In genomic region chr10:123573236-123574147, GRCh38 we compare ENCODE assay signal across 9 cellular contexts.
DNase-seq lines count a peak whose midpoint lies in the region; ATAC-seq, FAIRE-seq and TF ChIP-seq lines count a peak whose summit lies in the region.
"Had no signal": no experiment of that assay in that cellular context is flagged by ENCODE, and none has a peak within 500 bp of the region (broad histone marks: within the 10 kb centered on the region; RNA-seq: fewer than 3 reads in every experiment).

No MANE protein-coding gene starts in this region.

- no peaks in the 10 kb centered on the region for H3K9me3 ChIP-seq in iPS DF 6.9 (ENCODE audit: control insufficient read depth, insufficient read depth, low read length)

- H3K36me3 ChIP-seq in iPS DF 6.9 (ENCODE audit: control insufficient read depth, insufficient read depth, low read length), result no peaks in the 10 kb centered on the region

- H3K4me3 Mint-ChIP-seq in activated T-cell treated with anti-CD3 and anti-CD28 coated beads, Interleukin-2, amount 50 U/mL, for 4 hours, result no peak overlapping the region
- H3K4me3 Mint-ChIP-seq: dendritic cell treated with granulocyte-macrophage colony-stimulating factor and Interleukin-4, amounts not matched to agents 40 ng/mL and 50 ng/mL, for 4 days had no signal

- H3K27ac ChIP-seq in iPS DF 6.9 (ENCODE audit: low read length), result no peak overlapping the region

- peak; percentile 77 for FAIRE-seq in GM18507 (lab: Jason Lieb, UNC)

- H3K4me1 ChIP-seq in iPS DF 6.9 (ENCODE audit: control insufficient read depth, insufficient read depth, low read length), result no peaks in the 10 kb centered on the region

- peaks cover 37% of the 10 kb centered on the region for H3K27me3 Mint-ChIP-seq in activated T-cell treated with anti-CD3 and anti-CD28 coated beads, Interleukin-2, amount 50 U/mL, for 4 hours (ENCODE audit: low read depth)

- H3K4me3 ChIP-seq in AG09309 (ENCODE audit: control insufficient read depth, low read depth, low read length), result no peak overlapping the region
- H3K4me3 ChIP-seq in iPS DF 6.9 (ENCODE audit: low read length), result no peak overlapping the region

- no peaks in the 10 kb centered on the region for H3K9me3 Mint-ChIP-seq in activated T-cell treated with anti-CD3 and anti-CD28 coated beads, Interleukin-2, amount 50 U/mL, for 4 hours
- H3K9me3 Mint-ChIP-seq: dendritic cell treated with granulocyte-macrophage colony-stimulating factor and Interleukin-4, amounts not matched to agents 40 ng/mL and 50 ng/mL, for 4 days had no signal

- H3K4me1 Mint-ChIP-seq in activated T-cell treated with anti-CD3 and anti-CD28 coated beads, Interleukin-2, amount 50 U/mL, for 4 hours (ENCODE audit: low read depth), result no peaks in the 10 kb centered on the region

- no peaks in the 10 kb centered on the region for H3K36me3 Mint-ChIP-seq in activated T-cell treated with anti-CD3 and anti-CD28 coated beads, Interleukin-2, amount 50 U/mL, for 4 hours (ENCODE audit: insufficient read depth)

- DNase-seq in AG09309 (ENCODE audit: low read depth), result no peak
- no peak for DNase-seq in GM18507 (ENCODE audit: extremely low spot score, insufficient read length, low read depth)
- peak; percentile 55 to 89 for DNase-seq in NCI-H526 (lab: John Stamatoyannopoulos, UW)
- peak; percentile 9 for DNase-seq in activated T-cell treated with anti-CD3 and anti-CD28 coated beads, Interleukin-2, amount 50 U/mL, for 4 hours
- DNase-seq in iPS DF 6.9 (ENCODE audit: low read depth, low spot score), result peak; percentile 74
- peak; percentile 4 for DNase-seq in stimulated activated CD8-positive, alpha-beta memory T cell treated with anti-CD3 and anti-CD28 coated beads, Interleukin-15, amount 100 ng/mL, for 24 hours (ENCODE audit: low read depth)
- DNase-seq in NCI-H2081 treated with DMSO at 0.1 percent for 48 hours (lab: John Stamatoyannopoulos, UW), result no peak

- peak in 1 of 2 donors; percentile 59 for ATAC-seq in activated T-cell treated with anti-CD3 and anti-CD28 coated beads, Interleukin-2, amount 50 U/mL, for 4 hours
- ATAC-seq in GM18502 (IDR thresholded peaks at IDR 0.05; ENCODE audit: poor library complexity, unreplicated experiment), result no peak

- WGBS in iPS DF 6.9 (ENCODE audit: insufficient coverage, insufficient read length), result no CpG with 5 or more reads among the region's 9 CpGs

- H3K27me3 ChIP-seq in iPS DF 6.9 (ENCODE audit: control insufficient read depth, insufficient read depth, low read length), result no peaks in the 10 kb centered on the region

- TF ChIP-seq CTCF in AG09309 (IDR thresholded peaks at IDR 0.05; ENCODE audit: control insufficient read depth, insufficient read depth, low read depth, low read length, missing control alignments), result peak; percentile 64

Comparison
In these comparisons a context has a peak if more than half of its experiments do, and no peak if none do; other contexts are left out.
1. DNase-seq: peak in NCI-H526 (2 of 2), activated T-cell treated with anti-CD3 and anti-CD28 coated beads, Interleukin-2, amount 50 U/mL, for 4 hours (single experiment), iPS DF 6.9 (single experiment) and stimulated activated CD8-positive, alpha-beta memory T cell treated with anti-CD3 and anti-CD28 coated beads, Interleukin-15, amount 100 ng/mL, for 24 hours (single experiment); none in AG09309 (single experiment), GM18507 (single experiment) and NCI-H2081 treated with DMSO at 0.1 percent for 48 hours (single experiment).